Comparison of ENCODE assay signal across 1 cellular context in the genomic region with DNA sequence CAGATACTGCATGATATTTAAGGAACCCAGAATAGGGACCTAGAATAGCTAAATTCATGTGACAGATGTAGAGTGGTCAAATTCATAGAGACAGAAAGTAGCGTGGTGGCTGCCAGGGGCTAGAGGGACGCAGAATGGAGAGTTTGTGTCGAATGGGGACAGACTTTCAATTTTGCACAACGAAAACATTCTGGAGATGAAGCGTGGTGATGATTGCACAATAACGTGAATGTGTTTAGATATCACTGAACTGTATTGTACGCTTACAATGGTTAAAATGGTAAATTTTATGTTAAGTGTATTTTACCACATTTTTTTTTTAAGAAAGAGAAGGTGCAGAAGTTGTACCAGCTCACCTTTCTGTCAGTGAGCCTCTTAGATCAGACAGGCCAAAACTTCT.
TF ChIP-seq lines count a peak whose summit lies in the region.

No MANE protein-coding gene starts in this region.

TF ChIP-seq in H1, 55 proteins besides CTCF, POLR2A, EP300 and RAD21:
- TF ChIP-seq CEBPB (IDR thresholded peaks at IDR 0.05; ENCODE audit: low read depth, low read length) (peak; percentile 33; the same call in 1 of the 2 replicates), SAP30 (IDR thresholded peaks at IDR 0.05; ENCODE audit: insufficient read depth, insufficient replicate concordance, low read length) (no peak)
TF ChIP-seq in H1: peak in this region for 1.
